Comparison of ENCODE assay signal across 16 cellular contexts in genomic region chr17:4551141-4551540, GRCh38. TPM values are rescaled to one million over a fixed set of nuclear protein-coding genes. Genes with fewer than 3 reads are reported as not detected.
DNase-seq lines count a peak whose midpoint lies in the region; ATAC-seq and TF ChIP-seq lines count a peak whose summit lies in the region.
"Had no signal": no experiment of that assay in that cellular context is flagged by ENCODE, and none has a peak within 500 bp of the region (broad histone marks: within the 10 kb centered on the region; RNA-seq: fewer than 3 reads in every experiment).

No MANE protein-coding gene starts in this region.

- no peak for TF ChIP-seq EP300 in sigmoid colon (IDR thresholded peaks at IDR 0.05)

- H3K27me3 ChIP-seq in DOHH2 (ENCODE audit: control insufficient read depth, low read length) (no peaks in the 10 kb centered on the region), PC-3 (ENCODE audit: low read length) (no peaks in the 10 kb centered on the region), ascending aorta (no peaks in the 10 kb centered on the region), sigmoid colon (no peaks in the 10 kb centered on the region)
- H3K27me3 ChIP-seq: dorsolateral prefrontal cortex, pancreas had no signal

- DNase-seq in DMS53 (lab: John Stamatoyannopoulos, UW) (peak; percentile 34), DMS53 treated with DMSO at 0.1 percent for 48 hours (lab: John Stamatoyannopoulos, UW; ENCODE audit: unreplicated experiment) (no peak), PC-3 (peak; percentile 30), fibroblast of mammary gland (ENCODE audit: low read depth) (peak; percentile 20), ascending aorta (ENCODE audit: low spot score in 2 of 2) (no peak), sigmoid colon (no peak), NCI-H226 (no peak)
- DNase-seq: Caco-2, dorsolateral prefrontal cortex, immature natural killer cell, NCI-H1048, trophoblast cell had no signal

- intact Hi-C loops in PC-3 (cut with micrococcal nuclease) (no loop called here), ascending aorta (cut with DNase I) (loop anchor here (10.0 kb wide), 2 partner anchors 346 to 826 kb away; partner anchors contain the start of gene HASPIN), sigmoid colon (cut with DNase I) (no loop called here)

- POLR2A ChIA-PET in PC-3 (lab: Charles Lee; ENCODE audit: unreplicated experiment) = no interaction called here

- H3K4me1 ChIP-seq in DOHH2 (ENCODE audit: control insufficient read depth, low read length) (peaks cover 17% of the 10 kb centered on the region), PC-3 (ENCODE audit: insufficient read depth, low read length) (peaks cover 9% of the 10 kb centered on the region; the same call in 1 of the 2 replicates), ascending aorta (peaks cover 8 to 11% of the 10 kb centered on the region in 2 donors), sigmoid colon (peaks cover 0 to 21% (median 18%) of the 10 kb centered on the region in 4 donors)
- H3K4me1 ChIP-seq: Caco-2 had no signal

- H4K20me1 ChIP-seq in DOHH2 (ENCODE audit: control insufficient read depth, insufficient read depth, low read depth, low read length) = no peaks in the 10 kb centered on the region
- no peaks in the 10 kb centered on the region for H4K20me1 ChIP-seq in PC-3 (ENCODE audit: low read length)

- TF ChIP-seq POLR2A in sigmoid colon (IDR thresholded peaks at IDR 0.05) = no peak

- H3K36me3 ChIP-seq in DOHH2 (ENCODE audit: control insufficient read depth, low read length) (peaks cover 90% of the 10 kb centered on the region), PC-3 (ENCODE audit: low read depth, low read length) (peaks cover 45% of the 10 kb centered on the region; the same call in 1 of the 2 replicates), ascending aorta (peaks cover 58 to 75% of the 10 kb centered on the region in 2 donors), sigmoid colon (peaks cover 4 to 77% (median 45%) of the 10 kb centered on the region in 4 donors)

- no peak overlapping the region for H2AFZ ChIP-seq in PC-3 (ENCODE audit: low read length)

- H3K27ac ChIP-seq in DOHH2 (ENCODE audit: low read depth, low read length) (no peak overlapping the region), PC-3 (ENCODE audit: low read length) (no peak overlapping the region), ascending aorta (no peak overlapping the region), sigmoid colon (no peak overlapping the region)
- H3K27ac ChIP-seq: dorsolateral prefrontal cortex, pancreas had no signal

- WGBS in sigmoid colon, 2 donors = 86 to 90% methylated on average over 8 of the region's 8 CpGs

- H3K79me2 ChIP-seq in DOHH2 (ENCODE audit: control insufficient read depth, low read length) = peaks cover 59% of the 10 kb centered on the region
- H3K79me2 ChIP-seq in PC-3 (ENCODE audit: low read length) = peaks cover 45% of the 10 kb centered on the region

- BruUV-seq in PC-3 (replicated peaks; lab: Mats Ljungman, UMichigan) = no TSS peak

- TF ChIP-seq CTCF in DOHH2 (IDR thresholded peaks at IDR 0.05; ENCODE audit: low read depth, low read length, poor library complexity, severe bottlenecking) = peak; percentile 40
- TF ChIP-seq CTCF in PC-3 (conservative IDR thresholded peaks at IDR 0.05; ENCODE audit: low read depth, low read length) = peak; percentile 32
- TF ChIP-seq CTCF in fibroblast of mammary gland (conservative IDR thresholded peaks at IDR 0.05; ENCODE audit: control insufficient read depth, insufficient read depth, low read depth, low read length) = no peak
- TF ChIP-seq CTCF in ascending aorta (IDR thresholded peaks at IDR 0.05) = no peak
- no peak for TF ChIP-seq CTCF in sigmoid colon (IDR thresholded peaks at IDR 0.05)

- H3K9me2 ChIP-seq in DOHH2 (replicated peaks; ENCODE audit: control insufficient read depth, low read length) = no peaks in the 10 kb centered on the region
- H3K9me2 ChIP-seq in PC-3 (replicated peaks; ENCODE audit: low read length) = no peaks in the 10 kb centered on the region

- H3K4me3 ChIP-seq in DOHH2 (ENCODE audit: low read length) = no peak overlapping the region
- no peak overlapping the region for H3K4me3 ChIP-seq in PC-3 (ENCODE audit: low read length)
- no peak overlapping the region for H3K4me3 ChIP-seq in fibroblast of mammary gland (ENCODE audit: control insufficient read depth, low read depth, low read length)
- no peak overlapping the region for H3K4me3 ChIP-seq in ascending aorta
- H3K4me3 ChIP-seq in sigmoid colon = no peak overlapping the region
- H3K4me3 ChIP-seq: dorsolateral prefrontal cortex, pancreas had no signal

- CTCF ChIA-PET in PC-3 (lab: Charles Lee) = no interaction called here

- no peak overlapping the region for H3K9ac ChIP-seq in PC-3 (ENCODE audit: low read length)

- H3K9me3 ChIP-seq in DOHH2 (ENCODE audit: control insufficient read depth, insufficient read depth, low read length) (no peaks in the 10 kb centered on the region), PC-3 (ENCODE audit: low read length) (no peaks in the 10 kb centered on the region), ascending aorta (no peaks in the 10 kb centered on the region), sigmoid colon (no peaks in the 10 kb centered on the region)
- H3K9me3 ChIP-seq: Caco-2, pancreas had no signal

- ATAC-seq in PC-3 = no peak; the same call in 1 of the 2 replicates
- ATAC-seq: pancreas had no signal

- H3K4me2 ChIP-seq in DOHH2 (ENCODE audit: low read length) (no peak overlapping the region), PC-3 (ENCODE audit: low read length) (no peak overlapping the region)

- H3F3A ChIP-seq in DOHH2 (ENCODE audit: control insufficient read depth, insufficient read depth) = no peaks in the 10 kb centered on the region
- H3F3A ChIP-seq in PC-3 (ENCODE audit: low read length, unreplicated experiment) = no peaks in the 10 kb centered on the region

RNA-seq across cellular contexts. Expression of gene MYBBP1A, which starts 4.0 kb away (rescaled TPM):
- total RNA-seq in PC-3 (2014; rRNA removed) = 155 and 171 TPM in 2 replicates
- total RNA-seq in ascending aorta = 94.5 TPM
- total RNA-seq in sigmoid colon = 10 to 100 TPM; 23.2 to 32.4 (median 27.4) TPM
- 10 to 100 TPM in 1 of 3 donors, 1 to 10 TPM in 2; 6.6 to 44.5 (median 7.4) TPM for polyA plus RNA-seq in sigmoid colon

RNA-seq across cellular contexts. Expression of gene GGT6, which starts 9.2 kb away (rescaled TPM):
- total RNA-seq in PC-3 (2014; rRNA removed) (not detected in 2 replicates), ascending aorta (not detected), sigmoid colon (1 to 10 TPM in 1 of 4 donors, under 1 TPM in 1, not detected in 2; 0.71 to 3.0 TPM)
- polyA plus RNA-seq in sigmoid colon = 10 to 100 TPM; 22.2 to 94.4 (median 28.4) TPM
- total RNA-seq: Caco-2, frontal cortex, NCI-H460 had no signal
- polyA plus RNA-seq: immature natural killer cell had no signal

RNA-seq across cellular contexts. Expression of gene SMTNL2, which starts 33.2 kb away (rescaled TPM):
- total RNA-seq in PC-3 (2014; rRNA removed) (not detected in 2 replicates), ascending aorta (15.6 TPM), sigmoid colon (1 to 10 TPM in 3 of 4 donors, under 1 TPM in 1; 0.33 to 1.9 (median 1.6) TPM)
- under 1 TPM in 2 of 3 donors, not detected in 1; 0.45 to 0.60 TPM for polyA plus RNA-seq in sigmoid colon
- polyA plus RNA-seq: immature natural killer cell had no signal

RNA-seq across cellular contexts. Expression of gene SPNS2, which starts 52.5 kb away (rescaled TPM):
- total RNA-seq in PC-3 (2014; rRNA removed) (2.6 and 7.9 TPM in 2 replicates), ascending aorta (107 TPM), sigmoid colon (10 to 100 TPM in 1 of 4 donors, 1 to 10 TPM in 3; 5.3 to 10.8 (median 8.3) TPM)
- 10 to 100 TPM in 2 of 3 donors, 1 to 10 TPM in 1; 6.6 to 40.5 (median 12.0) TPM for polyA plus RNA-seq in sigmoid colon

Comparison
In these comparisons a context has a peak if more than half of its experiments do, and no peak if none do; other contexts are left out.
1. DNase-seq: peak in DMS53 (single experiment), PC-3 (single experiment) and fibroblast of mammary gland (single experiment); none in DMS53 treated with DMSO at 0.1 percent for 48 hours (single experiment), ascending aorta (0 of 2), sigmoid colon (single experiment) and NCI-H226 (single experiment).
2. CTCF ChIP-seq: peak in DOHH2 (single experiment) and PC-3 (single experiment); none in fibroblast of mammary gland (single experiment), ascending aorta (0 of 3) and sigmoid colon (0 of 4).